Comparison of ENCODE assay signal across 20 cellular contexts in genomic region chr14:51445001-51445390, GRCh38.
DNase-seq lines count a peak whose midpoint lies in the region; FAIRE-seq and TF ChIP-seq lines count a peak whose summit lies in the region.
"Had no signal": no experiment of that assay in that cellular context is flagged by ENCODE, and none has a peak within 500 bp of the region (broad histone marks: within the 10 kb centered on the region; RNA-seq: fewer than 3 reads in every experiment).

No MANE protein-coding gene starts in this region.

- no peak overlapping the region for H3K4me2 ChIP-seq in keratinocyte (ENCODE audit: control insufficient read depth, extremely low read depth, insufficient read depth, low read depth, low read length)
- H3K4me2 ChIP-seq: BLaER1 had no signal

- DNase-seq in COLO829 (ENCODE audit: low spot score) (peak; percentile 36), RPMI7951 (ENCODE audit: low read depth) (peak; percentile 57), esophagus muscularis mucosa (ENCODE audit: extremely low spot score) (peak; percentile 45), keratinocyte (ENCODE audit: low read depth, low spot score) (no peak), head of caudate nucleus (no peak), HEK293T (ENCODE audit: extremely low spot score) (no peak), NCI-H345 (lab: John Stamatoyannopoulos, UW) (no peak)
- no peak for DNase-seq in activated T-helper 2 cell treated with anti-CD3 and anti-CD28 coated beads, Interferon-gamma antibody, Interleukin-2, Interleukin-4, amounts not matched to agents 10 μg/mL and 5 μg/mL and 100 μg/mL, durations not matched to agents 14 hours and 24 hours and 36 hours (ENCODE audit: low spot score)
- DNase-seq: 8988T; AML-193; CD4-positive, CD25-positive, alpha-beta regulatory T cell; DMS79 treated with DMSO at 0.1 percent for 48 hours; EL; GOT3; H9 had no signal

- no peaks in the 10 kb centered on the region for H3K9me3 ChIP-seq in esophagus muscularis mucosa
- H3K9me3 ChIP-seq in keratinocyte (ENCODE audit: control insufficient read depth, low read depth, low read length): no peaks in the 10 kb centered on the region
- H3K9me3 ChIP-seq: BLaER1 had no signal

- FAIRE-seq in keratinocyte (lab: Jason Lieb, UNC): peak; percentile 61
- FAIRE-seq: G401.6, GM12891, HepG2, HTR-8/SVneo had no signal

- H3K4me1 ChIP-seq in esophagus muscularis mucosa (peaks cover 3 to 25% (median 23%) of the 10 kb centered on the region in 4 donors), keratinocyte (ENCODE audit: control insufficient read depth, extremely low read depth, insufficient read depth, low read length) (peaks cover 51% of the 10 kb centered on the region)
- H3K4me1 ChIP-seq: BLaER1 had no signal

- dilution Hi-C loops in keratinocyte (cut with MboI; ENCODE audit: extremely low pct_ligation_motif_present, low sequenced_read_pairs): no loop called here

- no peaks in the 10 kb centered on the region for H3K9me3 Mint-ChIP-seq in activated T-helper 2 cell treated with anti-CD3 and anti-CD28 coated beads, Interferon-gamma antibody, Interleukin-2, Interleukin-4, amounts not matched to agents 10 μg/mL and 5 μg/mL and 100 μg/mL, durations not matched to agents 14 hours and 24 hours and 36 hours
- H3K9me3 Mint-ChIP-seq: CD4-positive, CD25-positive, alpha-beta regulatory T cell; H9 had no signal

- H3K4me3 ChIP-seq in esophagus muscularis mucosa: no peak overlapping the region
- H3K4me3 ChIP-seq in keratinocyte (ENCODE audit: control insufficient read depth in 2 of 3, extremely low read depth in 1 of 3, insufficient read depth in 2 of 3, low read depth in 1 of 3, low read length in 3 of 3): no peak overlapping the region
- H3K4me3 ChIP-seq: BLaER1 had no signal

- TF ChIP-seq CTCF in esophagus muscularis mucosa (IDR thresholded peaks at IDR 0.05) (no peak), keratinocyte (optimal IDR thresholded peaks at IDR 0.05 in 1 of 3, IDR thresholded peaks at IDR 0.05 in 1 of 3, conservative IDR thresholded peaks at IDR 0.05 in 1 of 3; ENCODE audit: extremely low read depth in 1 of 3, insufficient read depth in 2 of 3, low read length in 3 of 3) (no peak)

- no peaks in the 10 kb centered on the region for H4K20me1 ChIP-seq in keratinocyte (ENCODE audit: control insufficient read depth, extremely low read depth, insufficient read depth, low read length)
- H4K20me1 ChIP-seq: BLaER1 had no signal

- no peaks in the 10 kb centered on the region for H3K27me3 ChIP-seq in esophagus muscularis mucosa
- no peaks in the 10 kb centered on the region for H3K27me3 ChIP-seq in keratinocyte (ENCODE audit: control insufficient read depth, extremely low read depth, insufficient read depth, low read length)
- H3K27me3 ChIP-seq: BLaER1 had no signal

- TF ChIP-seq POLR2A in esophagus muscularis mucosa (IDR thresholded peaks at IDR 0.05; ENCODE audit: low read depth): no peak

- CTCF ChIA-PET in HEK293T (lab: Yijun Ruan, JAX): no interaction called here

- no peaks in the 10 kb centered on the region for H3K27me3 Mint-ChIP-seq in activated T-helper 2 cell treated with anti-CD3 and anti-CD28 coated beads, Interferon-gamma antibody, Interleukin-2, Interleukin-4, amounts not matched to agents 10 μg/mL and 5 μg/mL and 100 μg/mL, durations not matched to agents 14 hours and 24 hours and 36 hours (ENCODE audit: low read depth)

- no peak overlapping the region for H2AFZ ChIP-seq in keratinocyte (ENCODE audit: control insufficient read depth, low read length)

- H3K79me2 ChIP-seq in keratinocyte (ENCODE audit: control insufficient read depth, insufficient read depth, low read length): no peaks in the 10 kb centered on the region

- 86% methylated on average over 2 of the region's 3 CpGs for WGBS in esophagus muscularis mucosa

- no peak for TF ChIP-seq EP300 in esophagus muscularis mucosa (IDR thresholded peaks at IDR 0.05)

- H3K27ac ChIP-seq in esophagus muscularis mucosa (replicated peaks in 1 of 4) (no peak overlapping the region), keratinocyte (ENCODE audit: control insufficient read depth, insufficient read depth, low read length) (no peak overlapping the region)
- H3K27ac ChIP-seq: BLaER1 had no signal

- no peaks in the 10 kb centered on the region for H3K36me3 ChIP-seq in esophagus muscularis mucosa
- H3K36me3 ChIP-seq in keratinocyte (ENCODE audit: control insufficient read depth in 2 of 2, extremely low read depth in 1 of 2, insufficient read depth in 2 of 2, low read length in 2 of 2): no peaks in the 10 kb centered on the region
- H3K36me3 ChIP-seq: BLaER1 had no signal

- intact Hi-C loops in esophagus muscularis mucosa (cut with DNase I) (no loop called here), head of caudate nucleus (cut with DNase I) (no loop called here)
- intact Hi-C loops in activated T-helper 2 cell treated with anti-CD3 and anti-CD28 coated beads, Interferon-gamma antibody, Interleukin-2, Interleukin-4, amounts not matched to agents 10 μg/mL and 5 μg/mL and 100 μg/mL, durations not matched to agents 14 hours and 24 hours and 36 hours (cut with micrococcal nuclease): no loop called here

- no peaks in the 10 kb centered on the region for H3K9me1 ChIP-seq in keratinocyte (ENCODE audit: control insufficient read depth, extremely low read depth, insufficient read depth, low read length)

- H3K9ac ChIP-seq in keratinocyte (ENCODE audit: control insufficient read depth, extremely low read depth, insufficient read depth, low read length): no peak overlapping the region
- H3K9ac ChIP-seq: BLaER1 had no signal

- POLR2A ChIA-PET in HEK293T (lab: Yijun Ruan, JAX): no interaction called here

- no peak overlapping the region for H3K4me3 Mint-ChIP-seq in activated T-helper 2 cell treated with anti-CD3 and anti-CD28 coated beads, Interferon-gamma antibody, Interleukin-2, Interleukin-4, amounts not matched to agents 10 μg/mL and 5 μg/mL and 100 μg/mL, durations not matched to agents 14 hours and 24 hours and 36 hours (ENCODE audit: low read depth)
- H3K4me3 Mint-ChIP-seq: CD4-positive, CD25-positive, alpha-beta regulatory T cell; H9 had no signal

- no peak overlapping the region for H3K27ac Mint-ChIP-seq in activated T-helper 2 cell treated with anti-CD3 and anti-CD28 coated beads, Interferon-gamma antibody, Interleukin-2, Interleukin-4, amounts not matched to agents 10 μg/mL and 5 μg/mL and 100 μg/mL, durations not matched to agents 14 hours and 24 hours and 36 hours
- H3K27ac Mint-ChIP-seq: CD4-positive, CD25-positive, alpha-beta regulatory T cell; H9 had no signal

- no peaks in the 10 kb centered on the region for H3K36me3 Mint-ChIP-seq in activated T-helper 2 cell treated with anti-CD3 and anti-CD28 coated beads, Interferon-gamma antibody, Interleukin-2, Interleukin-4, amounts not matched to agents 10 μg/mL and 5 μg/mL and 100 μg/mL, durations not matched to agents 14 hours and 24 hours and 36 hours (ENCODE audit: low read depth)
- H3K36me3 Mint-ChIP-seq: CD4-positive, CD25-positive, alpha-beta regulatory T cell had no signal

- H3K4me1 Mint-ChIP-seq in activated T-helper 2 cell treated with anti-CD3 and anti-CD28 coated beads, Interferon-gamma antibody, Interleukin-2, Interleukin-4, amounts not matched to agents 10 μg/mL and 5 μg/mL and 100 μg/mL, durations not matched to agents 14 hours and 24 hours and 36 hours (ENCODE audit: low read depth): no peaks in the 10 kb centered on the region
- H3K4me1 Mint-ChIP-seq: CD4-positive, CD25-positive, alpha-beta regulatory T cell had no signal

TF ChIP-seq in HEK293T, 16 proteins besides CTCF, POLR2A, EP300 and RAD21:
- TF ChIP-seq HDGF (IDR thresholded peaks at IDR 0.05; ENCODE audit: borderline replicate concordance): no peak
- TF ChIP-seq FOXM1 (IDR thresholded peaks at IDR 0.05; ENCODE audit: borderline replicate concordance): no peak
- TF ChIP-seq ARNT (IDR thresholded peaks at IDR 0.05): no peak
- TF ChIP-seq LEF1 (IDR thresholded peaks at IDR 0.05; ENCODE audit: borderline replicate concordance): no peak
- TF ChIP-seq FOXK2 (IDR thresholded peaks at IDR 0.05): no peak
- TF ChIP-seq CTBP1 (IDR thresholded peaks at IDR 0.05; ENCODE audit: borderline replicate concordance): no peak
- TF ChIP-seq ELF4 (IDR thresholded peaks at IDR 0.05): no peak

Comparison
In these comparisons a context has a peak if more than half of its experiments do, and no peak if none do; other contexts are left out.
1. DNase-seq: peak in COLO829 (single experiment), RPMI7951 (single experiment) and esophagus muscularis mucosa (single experiment); none in keratinocyte (single experiment), head of caudate nucleus (0 of 42), activated T-helper 2 cell treated with anti-CD3 and anti-CD28 coated beads, Interferon-gamma antibody, Interleukin-2, Interleukin-4, amounts not matched to agents 10 μg/mL and 5 μg/mL and 100 μg/mL, durations not matched to agents 14 hours and 24 hours and 36 hours (single experiment), HEK293T (single experiment) and NCI-H345 (single experiment).